In genomic region chr9:127991757-127992274, GRCh38 we compare ENCODE assay signal across 27 cellular contexts. TPM values are rescaled to one million over a fixed set of nuclear protein-coding genes. Genes with fewer than 3 reads are reported as not detected.
DNase-seq lines count a peak whose midpoint lies in the region; ATAC-seq, FAIRE-seq and TF ChIP-seq lines count a peak whose summit lies in the region.
"Had no signal": no experiment of that assay in that cellular context is flagged by ENCODE, and none has a peak within 500 bp of the region (broad histone marks: within the 10 kb centered on the region; RNA-seq: fewer than 3 reads in every experiment).

No MANE protein-coding gene starts in this region.

- peak overlapping the region; percentile 23; the same call in 1 of the 2 replicates for H2AFZ ChIP-seq in Loucy (ENCODE audit: low read length)
- no peak overlapping the region for H2AFZ ChIP-seq in K562 (ENCODE audit: low read depth, low read length)

- TF ChIP-seq CTCF in Loucy (conservative IDR thresholded peaks at IDR 0.05; ENCODE audit: low read length): no peak
- TF ChIP-seq CTCF in K562 (IDR thresholded peaks at IDR 0.05 in 2 of 3, conservative IDR thresholded peaks at IDR 0.05 in 1 of 3; ENCODE audit: insufficient read depth in 2 of 3, low read depth in 1 of 3, low read length in 3 of 3): no peak

- ATAC-seq in CD4-positive, CD25-positive, alpha-beta regulatory T cell (ENCODE audit: low read depth in 2 of 2): no peak
- ATAC-seq in K562 (no peak), GM18505 (IDR thresholded peaks at IDR 0.05; ENCODE audit: unreplicated experiment) (no peak)
- ATAC-seq in naive thymus-derived CD4-positive, alpha-beta T cell: no peak
- ATAC-seq in natural killer cell treated with Interleukin-12 subunit alpha and Interleukin-12 subunit beta and Interleukin-15 and Interleukin-18, amount 100 ng/mL, for 72 hours: no peak
- ATAC-seq: gastroesophageal sphincter had no signal

- peaks cover 8% of the 10 kb centered on the region for H3K4me1 ChIP-seq in CD4-positive, CD25-positive, alpha-beta regulatory T cell (ENCODE audit: control insufficient read depth, insufficient read depth, low read length, poor library complexity, severe bottlenecking)
- H3K4me1 ChIP-seq in Loucy (ENCODE audit: insufficient read depth, low read length, poor library complexity, severe bottlenecking) (peaks cover 6% of the 10 kb centered on the region), K562 (replicated peaks in 1 of 2; ENCODE audit: control insufficient read depth in 2 of 2, insufficient read depth in 2 of 2, low read length in 2 of 2) (peaks cover 9 to 10% of the 10 kb centered on the region in 2 experiments; a peak in 3 of 5 replicates)
- peaks cover 0 to 25% of the 10 kb centered on the region in 2 donors for H3K4me1 ChIP-seq in naive thymus-derived CD4-positive, alpha-beta T cell (ENCODE audit: control insufficient read depth in 2 of 2, insufficient read depth in 2 of 2, low read length in 2 of 2)
- H3K4me1 ChIP-seq: HAP-1, prostate gland, vagina had no signal

- H3K9me1 ChIP-seq in K562 (ENCODE audit: control insufficient read depth, insufficient read depth, low read length): no peaks in the 10 kb centered on the region

- POLR2A ChIA-PET in K562 (lab: Yijun Ruan, JAX): interaction anchor here (0.7 to 1.8 kb wide), 4 partner anchors 10 to 276 kb away, joined by 3 to 15 read pairs (median 4); partner anchors contain the start of genes EEIG1 and PTRH1
- POLR2A ChIA-PET in naive thymus-derived CD4-positive, alpha-beta T cell (lab: Charles Lee): interaction anchor here (0.7 to 61.3 kb wide), 5 partner anchors 7 to 39 kb away, joined by 4 to 1719 read pairs (median 12); partner anchors contain the start of genes DPM2 and EEIG1

- H3K4me3 Mint-ChIP-seq in CD4-positive, CD25-positive, alpha-beta regulatory T cell: peak overlapping the region in 2 of 4 donors; percentile 29 to 39
- H3K4me3 Mint-ChIP-seq in naive thymus-derived CD4-positive, alpha-beta T cell: peak overlapping the region in 5 of 10 donors; percentile 5 to 61 (median 25)
- no peak overlapping the region for H3K4me3 Mint-ChIP-seq in natural killer cell treated with Interleukin-12 subunit alpha and Interleukin-12 subunit beta and Interleukin-15 and Interleukin-18, amount 100 ng/mL, for 72 hours
- H3K4me3 Mint-ChIP-seq: activated T-cell treated with anti-CD3 and anti-CD28 coated beads, Interleukin-2, amount 50 U/mL, for 24 hours; endodermal cell had no signal

- no peaks in the 10 kb centered on the region for H3K36me3 ChIP-seq in CD4-positive, CD25-positive, alpha-beta regulatory T cell (ENCODE audit: control insufficient read depth, insufficient read depth, low read length)
- H3K36me3 ChIP-seq in Loucy (ENCODE audit: insufficient read depth, low read length) (no peaks in the 10 kb centered on the region), K562 (ENCODE audit: control insufficient read depth, insufficient read depth, low read length) (no peaks in the 10 kb centered on the region)
- no peaks in the 10 kb centered on the region for H3K36me3 ChIP-seq in naive thymus-derived CD4-positive, alpha-beta T cell (ENCODE audit: control insufficient read depth in 2 of 3, insufficient read depth in 3 of 3, low read length in 3 of 3)
- H3K36me3 ChIP-seq: esophagus squamous epithelium, gastroesophageal sphincter, HAP-1, left ventricle myocardium inferior, neutrophil, prostate gland, vagina had no signal

- peaks cover 10 to 28% (median 13%) of the 10 kb centered on the region in 4 donors for H3K4me1 Mint-ChIP-seq in CD4-positive, CD25-positive, alpha-beta regulatory T cell
- peaks cover 9 to 56% (median 41%) of the 10 kb centered on the region in 7 donors for H3K4me1 Mint-ChIP-seq in naive thymus-derived CD4-positive, alpha-beta T cell
- no peaks in the 10 kb centered on the region for H3K4me1 Mint-ChIP-seq in natural killer cell treated with Interleukin-12 subunit alpha and Interleukin-12 subunit beta and Interleukin-15 and Interleukin-18, amount 100 ng/mL, for 72 hours (ENCODE audit: low read depth in 2 of 2)

- WGBS in K562 (ENCODE audit: insufficient coverage, low coverage, missing lambda C conversion rate): 71% methylated on average over 3 of the region's 3 CpGs

- no peaks in the 10 kb centered on the region for H3K36me3 Mint-ChIP-seq in CD4-positive, CD25-positive, alpha-beta regulatory T cell
- no peaks in the 10 kb centered on the region for H3K36me3 Mint-ChIP-seq in naive thymus-derived CD4-positive, alpha-beta T cell
- no peaks in the 10 kb centered on the region for H3K36me3 Mint-ChIP-seq in natural killer cell treated with Interleukin-12 subunit alpha and Interleukin-12 subunit beta and Interleukin-15 and Interleukin-18, amount 100 ng/mL, for 72 hours
- H3K36me3 Mint-ChIP-seq: T-cell had no signal

- H3K27ac Mint-ChIP-seq in CD4-positive, CD25-positive, alpha-beta regulatory T cell: peak overlapping the region; percentile 27 to 80 (median 71)
- H3K27ac Mint-ChIP-seq in naive thymus-derived CD4-positive, alpha-beta T cell: peak overlapping the region in 7 of 9 donors; percentile 6 to 86 (median 56)
- H3K27ac Mint-ChIP-seq in natural killer cell treated with Interleukin-12 subunit alpha and Interleukin-12 subunit beta and Interleukin-15 and Interleukin-18, amount 100 ng/mL, for 72 hours: no peak overlapping the region
- H3K27ac Mint-ChIP-seq: endodermal cell had no signal

- H3K79me2 ChIP-seq in Loucy (ENCODE audit: insufficient read depth, low read length): no peaks in the 10 kb centered on the region
- H3K79me2 ChIP-seq in K562 (ENCODE audit: control insufficient read depth, insufficient read depth, low read length): no peaks in the 10 kb centered on the region

- no peaks in the 10 kb centered on the region for H3K27me3 Mint-ChIP-seq in CD4-positive, CD25-positive, alpha-beta regulatory T cell
- H3K27me3 Mint-ChIP-seq in naive thymus-derived CD4-positive, alpha-beta T cell: peaks cover 0 to 4% (median 0%) of the 10 kb centered on the region in 5 donors
- H3K27me3 Mint-ChIP-seq in natural killer cell treated with Interleukin-12 subunit alpha and Interleukin-12 subunit beta and Interleukin-15 and Interleukin-18, amount 100 ng/mL, for 72 hours: no peaks in the 10 kb centered on the region
- H3K27me3 Mint-ChIP-seq: activated T-cell treated with anti-CD3 and anti-CD28 coated beads, Interleukin-2, amount 50 U/mL, for 24 hours; T-cell had no signal

- H3K4me2 ChIP-seq in Loucy (ENCODE audit: low read depth, low read length, poor library complexity, severe bottlenecking): no peak overlapping the region
- H3K4me2 ChIP-seq in K562 (ENCODE audit: insufficient read depth, low read length): no peak overlapping the region

- CTCF ChIA-PET in K562 (lab: Yijun Ruan, JAX; ENCODE audit: low intra/inter-chr PET ratio): no interaction called here
- CTCF ChIA-PET in naive thymus-derived CD4-positive, alpha-beta T cell (lab: Charles Lee): interaction anchor here (0.7 to 1.2 kb wide), 3 partner anchors 8 to 17 kb away, joined by 4 to 5 read pairs (median 4); no protein-coding TSS in a partner anchor

- H3K27me3 ChIP-seq in CD4-positive, CD25-positive, alpha-beta regulatory T cell (ENCODE audit: control insufficient read depth, insufficient read depth, low read length): no peaks in the 10 kb centered on the region
- H3K27me3 ChIP-seq in Loucy (ENCODE audit: insufficient read depth, low read length, poor library complexity, severe bottlenecking) (no peaks in the 10 kb centered on the region), K562 (ENCODE audit: control insufficient read depth in 2 of 2, insufficient read depth in 2 of 2, low read length in 2 of 2) (no peaks in the 10 kb centered on the region)
- no peaks in the 10 kb centered on the region for H3K27me3 ChIP-seq in naive thymus-derived CD4-positive, alpha-beta T cell (ENCODE audit: control insufficient read depth in 2 of 2, insufficient read depth in 2 of 2, low read length in 2 of 2)
- H3K27me3 ChIP-seq: esophagus squamous epithelium, gastroesophageal sphincter, neutrophil, vagina had no signal

- no peak for DNase-seq in CD4-positive, CD25-positive, alpha-beta regulatory T cell
- DNase-seq in K562 (ENCODE audit: extremely low read depth in 1 of 4, low spot score in 3 of 4) (no peak), OCI-M1 (lab: John Stamatoyannopoulos, UW) (no peak), NCI-H1105 (lab: John Stamatoyannopoulos, UW) (no peak)
- no peak for DNase-seq in naive thymus-derived CD4-positive, alpha-beta T cell
- DNase-seq in natural killer cell treated with Interleukin-12 subunit alpha and Interleukin-12 subunit beta and Interleukin-15 and Interleukin-18, amount 100 ng/mL, for 72 hours (ENCODE audit: low spot score): no peak
- DNase-seq: activated CD4-positive, alpha-beta T cell treated with anti-CD3 and anti-CD28 coated beads for 1 hour; activated naive CD4-positive, alpha-beta T cell treated with Interleukin-2 at 50 U/mL for 16 hours; activated T-cell treated with anti-CD3 and anti-CD28 coated beads, Interleukin-2, amount 50 U/mL, for 24 hours; amniotic stem cell; endodermal cell; esophagus squamous epithelium; left ventricle myocardium inferior; NCI-H2107; NCI-H446; T-cell had no signal

- H3K4me3 ChIP-seq in CD4-positive, CD25-positive, alpha-beta regulatory T cell (ENCODE audit: low read depth, low read length): no peak overlapping the region
- H3K4me3 ChIP-seq in Loucy (ENCODE audit: low read length, poor library complexity, severe bottlenecking) (no peak overlapping the region), K562 (no peak overlapping the region)
- no peak overlapping the region for H3K4me3 ChIP-seq in naive thymus-derived CD4-positive, alpha-beta T cell (ENCODE audit: low read length)
- H3K4me3 ChIP-seq: coronary artery, esophagus squamous epithelium, gastroesophageal sphincter, HAP-1, left ventricle myocardium inferior, prostate gland, vagina had no signal

- FAIRE-seq in K562 (lab: Jason Lieb, UNC): no peak
- FAIRE-seq: GM19239, TTC549 had no signal

- in situ Hi-C loops in K562 (cut with MboI): no loop called here

- intact Hi-C loops in K562 (cut with micrococcal nuclease): no loop called here
- intact Hi-C loops in naive thymus-derived CD4-positive, alpha-beta T cell (cut with micrococcal nuclease): no loop called here

- no peaks in the 10 kb centered on the region for H3K9me3 Mint-ChIP-seq in CD4-positive, CD25-positive, alpha-beta regulatory T cell
- no peaks in the 10 kb centered on the region for H3K9me3 Mint-ChIP-seq in naive thymus-derived CD4-positive, alpha-beta T cell
- no peaks in the 10 kb centered on the region for H3K9me3 Mint-ChIP-seq in natural killer cell treated with Interleukin-12 subunit alpha and Interleukin-12 subunit beta and Interleukin-15 and Interleukin-18, amount 100 ng/mL, for 72 hours
- H3K9me3 Mint-ChIP-seq: activated T-cell treated with anti-CD3 and anti-CD28 coated beads, Interleukin-2, amount 50 U/mL, for 24 hours; endodermal cell; T-cell had no signal

- peak overlapping the region; percentile 31 for H3K27ac ChIP-seq in CD4-positive, CD25-positive, alpha-beta regulatory T cell (ENCODE audit: insufficient read depth, low read length, poor library complexity, severe bottlenecking)
- H3K27ac ChIP-seq in K562 (ENCODE audit: extremely low read depth, low read depth, low read length): no peak overlapping the region
- H3K27ac ChIP-seq in naive thymus-derived CD4-positive, alpha-beta T cell (ENCODE audit: low read depth, low read length): no peak overlapping the region
- H3K27ac ChIP-seq: C4-2B, coronary artery, gastroesophageal sphincter, neutrophil, prostate gland, vagina had no signal

- no TSS peak for BruUV-seq in K562 (replicated peaks; lab: Mats Ljungman, UMichigan)

- H3K9me3 ChIP-seq in CD4-positive, CD25-positive, alpha-beta regulatory T cell (ENCODE audit: control insufficient read depth in 2 of 2, low read length in 2 of 2): no peaks in the 10 kb centered on the region
- H3K9me3 ChIP-seq in Loucy (ENCODE audit: insufficient read depth, low read depth, low read length): no peaks in the 10 kb centered on the region
- no peaks in the 10 kb centered on the region for H3K9me3 ChIP-seq in K562 (replicated peaks; ENCODE audit: control insufficient read depth, insufficient read depth, low read depth, low read length)
- no peaks in the 10 kb centered on the region for H3K9me3 ChIP-seq in naive thymus-derived CD4-positive, alpha-beta T cell (ENCODE audit: control insufficient read depth in 2 of 3, low read length in 3 of 3)
- H3K9me3 ChIP-seq: esophagus squamous epithelium, gastroesophageal sphincter, HAP-1, left ventricle myocardium inferior, neutrophil, prostate gland, vagina had no signal

- H3K9ac ChIP-seq in Loucy (ENCODE audit: low read depth, low read length, poor library complexity, severe bottlenecking) (no peak overlapping the region), K562 (ENCODE audit: insufficient read depth in 1 of 2, low read depth in 2 of 2, low read length in 2 of 2) (no peak overlapping the region)

- TF ChIP-seq RAD21 in K562 (CRISPR knock-in tag; conservative IDR thresholded peaks at IDR 0.05 in 1 of 2, IDR thresholded peaks at IDR 0.05 in 1 of 2): no peak

- TF ChIP-seq POLR2A in K562 (conservative IDR thresholded peaks at IDR 0.05) (no peak), GM18505 (IDR thresholded peaks at IDR 0.05; ENCODE audit: borderline replicate concordance, extremely low read depth, insufficient read depth, insufficient read length) (no peak)

- no peaks in the 10 kb centered on the region for H3F3A ChIP-seq in Loucy (ENCODE audit: low read depth)

- no peak for TF ChIP-seq EP300 in K562 (IDR thresholded peaks at IDR 0.05; ENCODE audit: low read length)

- no peaks in the 10 kb centered on the region for H3K9me2 ChIP-seq in Loucy (replicated peaks; ENCODE audit: low read depth, low read length)

- no peaks in the 10 kb centered on the region for H4K20me1 ChIP-seq in Loucy (ENCODE audit: insufficient read depth, low read length, poor library complexity, severe bottlenecking)
- H4K20me1 ChIP-seq in K562 (replicated peaks; ENCODE audit: control insufficient read depth, insufficient read depth, low read length): no peaks in the 10 kb centered on the region

RNA-seq across cellular contexts. Expression of gene EEIG1, which starts 11.0 kb away (rescaled TPM):
- 402 TPM for total RNA-seq in CD4-positive, CD25-positive, alpha-beta regulatory T cell
- 100 to 1,000 TPM; 140 to 190 (median 177) TPM for polyA plus RNA-seq in CD4-positive, CD25-positive, alpha-beta regulatory T cell
- total RNA-seq in K562 (2011; cell fraction: chromatin; rRNA removed; ENCODE audit: low replicate concordance): 18.1 and 34.4 TPM in 2 replicates
- total RNA-seq in K562 (2011; cell fraction: nucleolus; rRNA removed): 13.4 and 13.5 TPM in 2 replicates
- 17.2 and 24.7 TPM in 2 replicates for total RNA-seq in K562 (2011; cell fraction: nucleoplasm; rRNA removed)
- total RNA-seq in K562 (2014; rRNA removed) (2.1 and 4.5 TPM in 2 replicates), K562 (2014; rRNA removed; fragmentation: Illumina TruSeq; extraction: Trizol) (1.6 and 2.3 TPM in 2 replicates), K562 (2015; rRNA removed; fragmentation: Illumina TruSeq; extraction: Trizol) (2.8 and 4.1 TPM in 2 replicates), K562 (2021) (11.2 and 16.7 TPM in 2 replicates)
- polyA plus RNA-seq in K562 (2011; rRNA removed) (4.4 and 7.7 TPM in 2 replicates), K562 (2014; fragmentation: Illumina TruSeq; extraction: Trizol) (5.6 and 9.1 TPM in 2 replicates), K562 (2014; fragmentation: Nextera tagmentation; extraction: Ambion mirVana) (under 1 TPM; 0.17 to 0.25 TPM), K562 (2014; rRNA removed) (3.6 and 6.6 TPM in 2 replicates)
- 8.2 and 9.0 TPM in 2 replicates for polyA plus RNA-seq in K562 (2011; cell fraction: cytosol; rRNA removed)
- polyA plus RNA-seq in K562 (2011; cell fraction: nucleus; rRNA removed): 16.1 and 16.7 TPM in 2 replicates
- polyA plus RNA-seq in K562 (2012): 13.8 and 19.2 TPM in 2 replicates
- polyA minus RNA-seq in K562 (2011; rRNA and poly(A)+ RNA removed): 2.1 and 2.7 TPM in 2 replicates
- polyA minus RNA-seq in K562 (2011; cell fraction: cytosol; rRNA and poly(A)+ RNA removed): 3.5 and 5.9 TPM in 2 replicates
- 4.8 and 8.4 TPM in 2 replicates for polyA minus RNA-seq in K562 (2011; cell fraction: nucleus; rRNA and poly(A)+ RNA removed)
- 100 to 1,000 TPM; 252 to 664 (median 347) TPM for total RNA-seq in naive thymus-derived CD4-positive, alpha-beta T cell
- polyA plus RNA-seq in naive thymus-derived CD4-positive, alpha-beta T cell: 100 to 1,000 TPM; 124 to 297 TPM
- total RNA-seq in natural killer cell treated with Interleukin-12 subunit alpha and Interleukin-12 subunit beta and Interleukin-15 and Interleukin-18, amount 100 ng/mL, for 72 hours: 10 to 100 TPM in 1 of 2 donors, 1 to 10 TPM in 1; 8.2 to 16.4 TPM

RNA-seq across cellular contexts. Expression of gene DPM2, which starts 54.2 kb away (rescaled TPM):
- total RNA-seq in CD4-positive, CD25-positive, alpha-beta regulatory T cell: 35.7 TPM
- 10 to 100 TPM; 27.5 to 30.6 (median 29.7) TPM for polyA plus RNA-seq in CD4-positive, CD25-positive, alpha-beta regulatory T cell
- 99.6 and 215 TPM in 2 replicates for total RNA-seq in K562 (2011; cell fraction: chromatin; rRNA removed; ENCODE audit: low replicate concordance)
- total RNA-seq in K562 (2011; cell fraction: nucleolus; rRNA removed): 168 and 199 TPM in 2 replicates
- 195 and 215 TPM in 2 replicates for total RNA-seq in K562 (2011; cell fraction: nucleoplasm; rRNA removed)
- total RNA-seq in K562 (2014; rRNA removed) (56.6 and 88.7 TPM in 2 replicates), K562 (2014; rRNA removed; fragmentation: Illumina TruSeq; extraction: Trizol) (48.1 and 53.8 TPM in 2 replicates), K562 (2015; rRNA removed; fragmentation: Illumina TruSeq; extraction: Trizol) (71.1 and 73.4 TPM in 2 replicates), K562 (2021) (95.3 and 102 TPM in 2 replicates)
- polyA plus RNA-seq in K562 (2011; rRNA removed) (93.8 and 101 TPM in 2 replicates), K562 (2014; fragmentation: Illumina TruSeq; extraction: Trizol) (126 and 142 TPM in 2 replicates), K562 (2014; fragmentation: Nextera tagmentation; extraction: Ambion mirVana) (10 to 100 TPM; 43.5 to 69.3 TPM), K562 (2014; rRNA removed) (104 and 107 TPM in 2 replicates)
- polyA plus RNA-seq in K562 (2011; cell fraction: cytosol; rRNA removed): 131 and 200 TPM in 2 replicates
- 142 and 205 TPM in 2 replicates for polyA plus RNA-seq in K562 (2011; cell fraction: nucleus; rRNA removed)
- 83.9 and 86.2 TPM in 2 replicates for polyA plus RNA-seq in K562 (2012)
- polyA minus RNA-seq in K562 (2011; rRNA and poly(A)+ RNA removed): 54.4 and 75.4 TPM in 2 replicates
- polyA minus RNA-seq in K562 (2011; cell fraction: cytosol; rRNA and poly(A)+ RNA removed): 56.3 and 59.9 TPM in 2 replicates
- 64.1 and 85.1 TPM in 2 replicates for polyA minus RNA-seq in K562 (2011; cell fraction: nucleus; rRNA and poly(A)+ RNA removed)
- total RNA-seq in naive thymus-derived CD4-positive, alpha-beta T cell: 10 to 100 TPM; 29.1 to 84.4 (median 56.8) TPM
- polyA plus RNA-seq in naive thymus-derived CD4-positive, alpha-beta T cell: 10 to 100 TPM; 29.3 to 39.5 TPM
- 10 to 100 TPM; 47.9 to 74.4 TPM for total RNA-seq in natural killer cell treated with Interleukin-12 subunit alpha and Interleukin-12 subunit beta and Interleukin-15 and Interleukin-18, amount 100 ng/mL, for 72 hours

Comparison
In these comparisons a context has a peak if more than half of its experiments do, and no peak if none do; other contexts are left out.
1. H3K27ac Mint-ChIP-seq: peak in CD4-positive, CD25-positive, alpha-beta regulatory T cell (3 of 3) and naive thymus-derived CD4-positive, alpha-beta T cell (7 of 9); none in natural killer cell treated with Interleukin-12 subunit alpha and Interleukin-12 subunit beta and Interleukin-15 and Interleukin-18, amount 100 ng/mL, for 72 hours (0 of 2).
2. RNA of gene EEIG1, which starts 11.0 kb away (total RNA-seq): 402 TPM in CD4-positive, CD25-positive, alpha-beta regulatory T cell (single experiment) and 252 to 664 TPM in naive thymus-derived CD4-positive, alpha-beta T cell; 8.2 to 16.4 TPM in natural killer cell treated with Interleukin-12 subunit alpha and Interleukin-12 subunit beta and Interleukin-15 and Interleukin-18, amount 100 ng/mL, for 72 hours and 1.6 to 34.4 TPM in K562; every median in the first group is over 4 times any median in the second.